28 cellular contexts compared by ENCODE assay signal in genomic region chr2:134352844-134353243, GRCh38.
DNase-seq lines count a peak whose midpoint lies in the region; ATAC-seq and TF ChIP-seq lines count a peak whose summit lies in the region.
"Had no signal": no experiment of that assay in that cellular context is flagged by ENCODE, and none has a peak within 500 bp of the region (broad histone marks: within the 10 kb centered on the region; RNA-seq: fewer than 3 reads in every experiment).

No MANE protein-coding gene starts in this region.

- no peak overlapping the region for H3K4me3 Mint-ChIP-seq in activated B cell treated with CpG ODN at 0.5 μM for 24 hours
- H3K4me3 Mint-ChIP-seq: activated CD4-positive, alpha-beta T cell treated with anti-CD3 and anti-CD28 coated beads, Interleukin-2, amount 10 ng/mL, durations not matched to agents 24 days and 14 days; CD4-positive, alpha-beta T cell; IgD-negative memory B cell; neural progenitor cell; T-cell had no signal

- CTCF ChIA-PET in activated B cell treated with CpG ODN at 0.5 μM for 24 hours (lab: Charles Lee): interaction anchor here (1.4 kb wide), 1 partner anchor 16 kb away, joined by 3 read pairs; no protein-coding TSS in a partner anchor

- no peak for TF ChIP-seq CTCF in activated B cell treated with CpG ODN at 0.5 μM for 24 hours (IDR thresholded peaks at IDR 0.05)

- ATAC-seq in GM18499 (IDR thresholded peaks at IDR 0.05; ENCODE audit: insufficient read depth, unreplicated experiment): peak; percentile 52
- ATAC-seq in GM18907 (IDR thresholded peaks at IDR 0.05; ENCODE audit: unreplicated experiment): peak; percentile 70
- ATAC-seq in HG02798 (IDR thresholded peaks at IDR 0.05; ENCODE audit: poor library complexity, unreplicated experiment): peak; percentile 38
- no peak for ATAC-seq in activated B cell treated with CpG ODN at 0.5 μM for 24 hours (ENCODE audit: low read depth)
- no peak for ATAC-seq in left lobe of liver
- no peak for ATAC-seq in HG02642 (IDR thresholded peaks at IDR 0.05; ENCODE audit: poor library complexity, unreplicated experiment)
- ATAC-seq: esophagus mucosa, left ventricle myocardium superior, T-cell had no signal

- H3K36me3 Mint-ChIP-seq in activated B cell treated with CpG ODN at 0.5 μM for 24 hours (ENCODE audit: low read depth): peaks cover 83% of the 10 kb centered on the region

- H3K27ac Mint-ChIP-seq in activated B cell treated with CpG ODN at 0.5 μM for 24 hours: peak overlapping the region; percentile 6
- H3K27ac Mint-ChIP-seq: activated CD4-positive, alpha-beta T cell treated with anti-CD3 and anti-CD28 coated beads, Interleukin-2, amount 10 ng/mL, durations not matched to agents 24 days and 14 days; activated naive CD4-positive, alpha-beta T cell treated with anti-CD3 and anti-CD28 coated beads, Interleukin-2, amount 50 U/mL, for 72 hours; CD4-positive, alpha-beta T cell; neural progenitor cell; T-cell had no signal

- H3K27me3 Mint-ChIP-seq in activated B cell treated with CpG ODN at 0.5 μM for 24 hours: no peaks in the 10 kb centered on the region
- H3K27me3 Mint-ChIP-seq: activated CD4-positive, alpha-beta T cell treated with anti-CD3 and anti-CD28 coated beads, Interleukin-2, amount 10 ng/mL, durations not matched to agents 24 days and 14 days; CD4-positive, alpha-beta T cell; IgD-negative memory B cell; T-cell had no signal

- intact Hi-C loops in activated B cell treated with CpG ODN at 0.5 μM for 24 hours (cut with micrococcal nuclease): loop anchor here (2.0 to 5.0 kb wide), 2 partner anchors 16 to 36 kb away; no protein-coding TSS in a partner anchor

- DNase-seq in activated B cell treated with CpG ODN at 0.5 μM for 24 hours (no peak), Ammon's horn (ENCODE audit: low spot score) (no peak), left lobe of liver (ENCODE audit: low spot score) (no peak)
- DNase-seq in stimulated activated CD4-positive, alpha-beta T cell treated with anti-CD3 and anti-CD28 coated beads, Interleukin-1b, Interleukin-23, amount 100 ng/mL, for 48 hours: no peak
- DNase-seq: activated CD4-positive, alpha-beta T cell treated with anti-CD3 and anti-CD28 coated beads, Interleukin-2, amount 10 ng/mL, durations not matched to agents 24 days and 14 days; amygdala; brain microvascular endothelial cell; CD4-positive, alpha-beta T cell; cerebellar nuclear complex; DMS79 treated with DMSO at 0.1 percent for 48 hours; GDM1; GM23248; left ventricle myocardium superior; NCI-H1048; NCI-H1694 treated with DMSO at 0.1 percent for 48 hours; NCI-H446; RPMI8226; stimulated activated naive CD4-positive, alpha-beta T cell treated with Interleukin-2 at 50 U/mL for 16 hours; T-cell; upper lobe of left lung had no signal

- POLR2A ChIA-PET in activated B cell treated with CpG ODN at 0.5 μM for 24 hours (lab: Charles Lee): interaction anchor here (1.4 kb wide), 1 partner anchor 77 kb away, joined by 4 read pairs; no protein-coding TSS in a partner anchor

- no peaks in the 10 kb centered on the region for H3K9me3 Mint-ChIP-seq in activated B cell treated with CpG ODN at 0.5 μM for 24 hours
- H3K9me3 Mint-ChIP-seq: activated CD4-positive, alpha-beta T cell treated with anti-CD3 and anti-CD28 coated beads, Interleukin-2, amount 10 ng/mL, durations not matched to agents 24 days and 14 days; activated naive CD4-positive, alpha-beta T cell treated with anti-CD3 and anti-CD28 coated beads, Interleukin-2, amount 50 U/mL, for 72 hours; CD4-positive, alpha-beta T cell; IgD-negative memory B cell; neural progenitor cell; T-cell had no signal

- H3K4me1 Mint-ChIP-seq in activated B cell treated with CpG ODN at 0.5 μM for 24 hours: peaks cover 23% of the 10 kb centered on the region
- H3K4me1 Mint-ChIP-seq: activated CD4-positive, alpha-beta T cell treated with anti-CD3 and anti-CD28 coated beads, Interleukin-2, amount 10 ng/mL, durations not matched to agents 24 days and 14 days had no signal

Comparison
In these comparisons a context has a peak if more than half of its experiments do, and no peak if none do; other contexts are left out.
1. ATAC-seq: peak in GM18499 (single experiment), GM18907 (single experiment) and HG02798 (single experiment); none in activated B cell treated with CpG ODN at 0.5 μM for 24 hours (single experiment), left lobe of liver (single experiment) and HG02642 (single experiment).